In the genomic region with DNA sequence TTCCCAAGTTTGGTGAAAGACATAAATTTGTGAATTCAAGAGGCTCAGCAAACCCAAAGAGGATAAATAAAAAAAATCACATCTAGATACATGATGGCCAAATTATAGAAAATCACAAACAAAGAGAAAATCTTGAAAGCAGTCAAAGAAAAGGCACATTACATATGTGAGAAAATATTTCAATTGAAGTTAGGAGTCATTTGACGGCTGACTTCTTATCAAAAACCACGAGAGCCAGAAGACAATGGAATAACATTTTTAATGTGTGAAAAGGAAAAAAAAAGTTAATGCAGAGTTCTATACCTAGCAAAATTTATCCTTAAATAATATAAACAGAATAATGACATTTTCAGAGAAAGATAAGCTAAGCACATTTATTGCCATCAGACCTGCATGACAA, we compare ENCODE assay signal across 24 cellular contexts.
"Had no signal": no experiment of that assay in that cellular context is flagged by ENCODE, and none has a peak within 500 bp of the region (broad histone marks: within the 10 kb centered on the region; RNA-seq: fewer than 3 reads in every experiment).

No MANE protein-coding gene starts in this region.

- H3K9me3 ChIP-seq: ovary, psoas muscle, thyroid gland had no signal

- H3K4me1 ChIP-seq: parathyroid adenoma, psoas muscle, spleen, stomach, thyroid gland, tibial nerve, upper lobe of left lung, vagina had no signal

- H3K27me3 ChIP-seq: neural progenitor cell, ovary, spleen, stomach, thyroid gland, tibial nerve, upper lobe of left lung, vagina had no signal

- H3K36me3 ChIP-seq: neural progenitor cell, ovary, spleen, stomach, thoracic aorta, thyroid gland, tibial nerve, upper lobe of left lung, vagina had no signal

- H3K4me3 ChIP-seq: neural progenitor cell, ovary, psoas muscle, skin epidermis, smooth muscle cell, spleen, stomach, thoracic aorta, thyroid gland, tibial nerve, upper lobe of left lung, vagina had no signal

- H3K27ac ChIP-seq: neural progenitor cell, ovary, parathyroid adenoma, psoas muscle, skin epidermis, spleen, stomach, thoracic aorta, thyroid gland, tibial nerve, upper lobe of left lung, vagina had no signal

- DNase-seq: natural killer cell; occipital lobe; ovary; posterior cingulate gyrus; psoas muscle; right cardiac atrium; spleen; stimulated activated CD4-positive, alpha-beta T cell treated with anti-CD3 and anti-CD28 coated beads, Interleukin-12 subunit alpha, Interleukin-12 subunit beta, amount 100 ng/mL, for 4 hours; stimulated activated CD4-positive, alpha-beta T cell treated with anti-CD3 and anti-CD28 coated beads, Interleukin-1b, Interleukin-23, amount 100 ng/mL, for 48 hours; stimulated activated CD4-positive, alpha-beta T cell treated with anti-CD3 and anti-CD28 coated beads, Interleukin-4, amount 100 ng/mL, for 24 hours; stimulated activated naive B cell treated with anti-CD40 and anti-IgM and Interleukin-4, amounts not matched to agents 10 μg/mL and 1 μg/mL and 100 μg/mL, for 72 hours; stimulated activated naive CD4-positive, alpha-beta T cell treated with Interleukin-2 at 50 U/mL for 16 hours; stomach; thyroid gland; trophoblast cell; upper lobe of left lung had no signal

- FAIRE-seq: urothelium cell line had no signal
